9 cellular contexts compared by ENCODE assay signal in the genomic region with DNA sequence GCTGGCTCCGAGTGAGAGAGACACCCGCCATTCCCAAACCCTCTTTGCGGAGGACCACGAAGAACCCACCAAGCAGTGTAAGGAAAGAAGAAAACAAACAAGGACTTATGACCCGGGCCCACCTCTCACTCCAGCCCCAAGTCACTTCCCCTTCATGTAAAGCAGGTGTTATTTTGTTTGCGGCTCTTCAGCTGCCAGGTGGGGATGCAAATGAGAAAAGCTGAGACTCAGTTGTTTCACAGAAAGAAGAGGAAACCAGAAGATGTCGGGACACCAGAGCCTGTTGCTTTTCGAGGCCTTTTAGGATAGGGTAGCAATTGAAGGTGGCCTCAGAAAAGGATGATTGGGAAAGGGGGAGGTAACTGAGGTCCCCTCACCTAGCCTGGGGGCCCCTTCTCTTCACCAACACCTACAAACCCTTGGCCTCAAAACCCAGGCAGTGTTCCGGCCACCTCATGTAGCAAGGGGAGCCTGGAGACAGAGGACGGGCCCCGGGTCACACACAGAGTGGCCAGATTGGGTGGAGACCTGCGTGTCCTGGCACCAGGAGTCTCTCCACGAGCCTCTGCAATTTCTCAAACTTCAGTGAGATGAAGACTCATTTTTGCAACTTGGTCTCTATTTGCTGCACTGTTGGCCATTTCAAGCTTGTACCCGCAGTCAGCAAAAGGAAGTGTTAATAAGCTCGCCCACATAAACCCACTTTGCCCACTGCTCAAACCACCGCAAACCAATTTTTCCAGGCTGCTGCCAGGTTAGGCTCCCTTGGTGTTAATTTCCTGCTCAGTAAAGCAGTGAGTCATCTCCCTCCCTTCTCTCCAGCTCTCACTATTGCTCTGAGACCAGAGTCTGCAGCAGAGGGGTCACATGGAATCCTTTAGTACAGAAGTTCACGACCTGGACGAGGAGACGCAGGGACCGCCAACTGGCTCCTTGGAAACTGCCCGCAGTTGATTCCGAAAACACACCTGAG. TPM values are rescaled to one million over a fixed set of nuclear protein-coding genes. Genes with fewer than 3 reads are reported as not detected.
DNase-seq lines count a peak whose midpoint lies in the region; ATAC-seq and TF ChIP-seq lines count a peak whose summit lies in the region.
"Had no signal": no experiment of that assay in that cellular context is flagged by ENCODE, and none has a peak within 500 bp of the region (broad histone marks: within the 10 kb centered on the region; RNA-seq: fewer than 3 reads in every experiment).

No MANE protein-coding gene starts in this region.

- no peaks in the 10 kb centered on the region for H3K27me3 ChIP-seq in OCI-LY1 (ENCODE audit: insufficient read depth, low read length)

- no peaks in the 10 kb centered on the region for H3K36me3 ChIP-seq in OCI-LY1 (ENCODE audit: insufficient read depth, low read length)

- peak; percentile 66 for ATAC-seq in GM21825 (IDR thresholded peaks at IDR 0.05; ENCODE audit: unreplicated experiment)

- peaks cover 41% of the 10 kb centered on the region for H3K27me3 Mint-ChIP-seq in activated CD4-positive, alpha-beta memory T cell treated with anti-CD3 and anti-CD28 coated beads for 36 hours
- H3K27me3 Mint-ChIP-seq in activated CD4-positive, alpha-beta memory T cell treated with anti-CD3 and anti-CD28 coated beads, Interleukin-2, amount 10 ng/mL, durations not matched to agents 7 days and 5 days = peaks cover 55% of the 10 kb centered on the region

- peak overlapping the region; percentile 98 for H3K27ac ChIP-seq in OCI-LY1 (ENCODE audit: low read depth, low read length, poor library complexity, severe bottlenecking)

- peaks cover 60% of the 10 kb centered on the region for H3K4me1 ChIP-seq in OCI-LY1 (ENCODE audit: insufficient read depth, low read length, severe bottlenecking)

- POLR2A ChIA-PET in activated CD4-positive, alpha-beta memory T cell treated with anti-CD3 and anti-CD28 coated beads for 36 hours (lab: Charles Lee) = interaction anchor here (0.6 to 1.0 kb wide), 4 partner anchors 14 to 664 kb away, joined by 3 to 4 read pairs (median 4); no protein-coding TSS in a partner anchor
- POLR2A ChIA-PET in activated CD4-positive, alpha-beta memory T cell treated with anti-CD3 and anti-CD28 coated beads, Interleukin-2, amount 10 ng/mL, durations not matched to agents 7 days and 5 days (lab: Charles Lee) = no interaction called here

- no peaks in the 10 kb centered on the region for H4K20me1 ChIP-seq in OCI-LY1 (ENCODE audit: insufficient read depth, low read length)

- DNase-seq in activated CD4-positive, alpha-beta memory T cell treated with anti-CD3 and anti-CD28 coated beads for 36 hours = peak; percentile 67
- DNase-seq in activated CD4-positive, alpha-beta memory T cell treated with anti-CD3 and anti-CD28 coated beads, Interleukin-2, amount 10 ng/mL, durations not matched to agents 7 days and 5 days = no peak
- peak; percentile 30 for DNase-seq in stimulated activated CD4-positive, alpha-beta T cell treated with anti-CD3 and anti-CD28 coated beads, Interleukin-1b, Interleukin-23, amount 100 ng/mL, for 48 hours
- DNase-seq in AG08396 (ENCODE audit: low spot score) (no peak), NCI-H446 (lab: John Stamatoyannopoulos, UW) (no peak), cardiac septum (ENCODE audit: low spot score) (no peak)

- peak overlapping the region; percentile 53 for H3K4me3 ChIP-seq in OCI-LY1 (ENCODE audit: low read depth, low read length, poor library complexity, severe bottlenecking)

- CTCF ChIA-PET in activated CD4-positive, alpha-beta memory T cell treated with anti-CD3 and anti-CD28 coated beads for 36 hours (lab: Charles Lee) = interaction anchor here (0.6 to 5.3 kb wide), 41 partner anchors 9 to 1023 kb away, joined by 3 to 58 read pairs (median 5); partner anchors contain the start of gene ABCB8
- CTCF ChIA-PET in activated CD4-positive, alpha-beta memory T cell treated with anti-CD3 and anti-CD28 coated beads, Interleukin-2, amount 10 ng/mL, durations not matched to agents 7 days and 5 days (lab: Charles Lee) = interaction anchor here (0.6 to 3.1 kb wide), 36 partner anchors 9 to 346 kb away, joined by 3 to 21 read pairs (median 4); partner anchors contain the start of genes ABCB8 and NOS3

- peak overlapping the region; percentile 25 for H3K4me3 Mint-ChIP-seq in activated CD4-positive, alpha-beta memory T cell treated with anti-CD3 and anti-CD28 coated beads for 36 hours
- no peak overlapping the region for H3K4me3 Mint-ChIP-seq in activated CD4-positive, alpha-beta memory T cell treated with anti-CD3 and anti-CD28 coated beads, Interleukin-2, amount 10 ng/mL, durations not matched to agents 7 days and 5 days

- H3K4me2 ChIP-seq in OCI-LY1 (ENCODE audit: low read length) = peak overlapping the region; percentile 67

- 0 out of 2 replicates have a peak overlapping the region, but pooled peaks have one; percentile 3 for H2AFZ ChIP-seq in OCI-LY1 (ENCODE audit: low read length)

- intact Hi-C loops in activated CD4-positive, alpha-beta memory T cell treated with anti-CD3 and anti-CD28 coated beads for 36 hours (cut with micrococcal nuclease) = loop anchor here (1.0 to 5.0 kb wide), 4 partner anchors 40 to 215 kb away; no protein-coding TSS in a partner anchor
- intact Hi-C loops in cardiac septum (cut with DNase I) = loop anchor here (1.0 to 2.0 kb wide), 2 partner anchors 91 to 121 kb away; no protein-coding TSS in a partner anchor

- H3K4me1 Mint-ChIP-seq in activated CD4-positive, alpha-beta memory T cell treated with anti-CD3 and anti-CD28 coated beads for 36 hours (ENCODE audit: low read depth) = peaks cover 10% of the 10 kb centered on the region
- peaks cover 13% of the 10 kb centered on the region for H3K4me1 Mint-ChIP-seq in activated CD4-positive, alpha-beta memory T cell treated with anti-CD3 and anti-CD28 coated beads, Interleukin-2, amount 10 ng/mL, durations not matched to agents 7 days and 5 days

- H3K9me3 ChIP-seq in OCI-LY1 (ENCODE audit: low read length) = peaks cover 8% of the 10 kb centered on the region

- H3K9ac ChIP-seq in OCI-LY1 (ENCODE audit: low read length) = peak overlapping the region; percentile 64

- H3K9me3 Mint-ChIP-seq in activated CD4-positive, alpha-beta memory T cell treated with anti-CD3 and anti-CD28 coated beads for 36 hours = no peaks in the 10 kb centered on the region
- H3K9me3 Mint-ChIP-seq in activated CD4-positive, alpha-beta memory T cell treated with anti-CD3 and anti-CD28 coated beads, Interleukin-2, amount 10 ng/mL, durations not matched to agents 7 days and 5 days = no peaks in the 10 kb centered on the region

- no peaks in the 10 kb centered on the region for H3K79me2 ChIP-seq in OCI-LY1 (ENCODE audit: insufficient read depth, low read length)

- H3K9me2 ChIP-seq in OCI-LY1 (ENCODE audit: low read depth, low read length) = no peaks in the 10 kb centered on the region

- H3K27ac Mint-ChIP-seq in activated CD4-positive, alpha-beta memory T cell treated with anti-CD3 and anti-CD28 coated beads for 36 hours = no peak overlapping the region
- no peak overlapping the region for H3K27ac Mint-ChIP-seq in activated CD4-positive, alpha-beta memory T cell treated with anti-CD3 and anti-CD28 coated beads, Interleukin-2, amount 10 ng/mL, durations not matched to agents 7 days and 5 days

- H3F3A ChIP-seq in OCI-LY1 (ENCODE audit: insufficient read depth, low read length) = no peaks in the 10 kb centered on the region

- H3K36me3 Mint-ChIP-seq in activated CD4-positive, alpha-beta memory T cell treated with anti-CD3 and anti-CD28 coated beads for 36 hours = no peaks in the 10 kb centered on the region
- H3K36me3 Mint-ChIP-seq in activated CD4-positive, alpha-beta memory T cell treated with anti-CD3 and anti-CD28 coated beads, Interleukin-2, amount 10 ng/mL, durations not matched to agents 7 days and 5 days (ENCODE audit: low read depth) = no peaks in the 10 kb centered on the region

- TF ChIP-seq CTCF in OCI-LY1 (IDR thresholded peaks at IDR 0.05; ENCODE audit: low read length) = no peak

RNA-seq across cellular contexts. Expression of gene AOC1, which starts 45.5 kb away (rescaled TPM):
- not detected for total RNA-seq in activated CD4-positive, alpha-beta memory T cell treated with anti-CD3 and anti-CD28 coated beads for 36 hours
- total RNA-seq in activated CD4-positive, alpha-beta memory T cell treated with anti-CD3 and anti-CD28 coated beads, Interleukin-2, amount 10 ng/mL, durations not matched to agents 7 days and 5 days = not detected
- 0.43 TPM for total RNA-seq in cardiac septum
- total RNA-seq: NCI-H460 had no signal

Comparison
In these comparisons a context has a peak if more than half of its experiments do, and no peak if none do; other contexts are left out.
1. DNase-seq: peak in activated CD4-positive, alpha-beta memory T cell treated with anti-CD3 and anti-CD28 coated beads for 36 hours (single experiment) and stimulated activated CD4-positive, alpha-beta T cell treated with anti-CD3 and anti-CD28 coated beads, Interleukin-1b, Interleukin-23, amount 100 ng/mL, for 48 hours (single experiment); none in activated CD4-positive, alpha-beta memory T cell treated with anti-CD3 and anti-CD28 coated beads, Interleukin-2, amount 10 ng/mL, durations not matched to agents 7 days and 5 days (single experiment), AG08396 (single experiment), NCI-H446 (0 of 2) and cardiac septum (single experiment).